28 cellular contexts compared by ENCODE assay signal in the genomic region with DNA sequence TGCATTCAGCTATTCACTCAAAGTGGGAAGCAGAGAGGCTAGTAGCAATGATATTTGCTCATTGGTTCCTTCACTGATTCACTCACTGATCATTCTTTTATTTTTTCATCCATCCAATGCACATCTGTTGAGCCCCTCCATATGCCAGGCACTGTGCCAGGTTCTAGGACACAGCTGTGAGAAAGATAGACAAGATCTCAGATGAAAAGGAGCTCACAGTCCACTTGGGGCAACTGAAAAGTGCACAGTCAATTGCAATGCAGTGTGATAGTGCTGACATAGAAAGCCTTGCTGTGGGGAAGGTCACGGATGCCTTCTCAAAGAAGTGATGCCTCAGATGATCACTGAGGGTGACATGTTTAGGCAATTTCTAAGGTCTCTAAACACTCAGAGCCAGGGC.
"Had no signal": no experiment of that assay in that cellular context is flagged by ENCODE, and none has a peak within 500 bp of the region (broad histone marks: within the 10 kb centered on the region; RNA-seq: fewer than 3 reads in every experiment).

No MANE protein-coding gene starts in this region.

- H3K4me2 ChIP-seq: KMS-11 had no signal

- H3K4me1 ChIP-seq: SJSA1 had no signal

- FAIRE-seq: TTC549 had no signal

- H3K9ac ChIP-seq: KMS-11 had no signal

- H3K36me3 ChIP-seq: brain microvascular endothelial cell, MG63, SJSA1 had no signal

- H3K27me3 ChIP-seq: brain microvascular endothelial cell, MG63, SJSA1 had no signal

- H3K4me3 ChIP-seq: MG63, SJSA1 had no signal

- ATAC-seq: activated T-cell treated with anti-CD3 and anti-CD28 coated beads, Interleukin-2, amount 50 U/mL, for 72 hours; Panc1; T-cell had no signal

- H3K27ac ChIP-seq: brain microvascular endothelial cell, KMS-11, SJSA1 had no signal

- H3K9me3 ChIP-seq: SJSA1 had no signal

- DNase-seq: activated B cell treated with CpG ODN at 0.5 μM for 24 hours; activated CD4-positive, alpha-beta memory T cell treated with anti-CD3 and anti-CD28 coated beads, Interleukin-2, amount 10 ng/mL, durations not matched to agents 7 days and 5 days; activated CD4-positive, alpha-beta T cell treated with anti-CD3 and anti-CD28 coated beads for 1 hour; activated CD4-positive, alpha-beta T cell treated with anti-CD3 and anti-CD28 coated beads, Interleukin-2, amount 10 ng/mL, durations not matched to agents 7 days and 5 days; activated gamma-delta T cell treated with Interleukin-2 at 50 U/mL for 16 hours; activated naive CD4-positive, alpha-beta T cell treated with anti-CD3 and anti-CD28 coated beads, Interleukin-2, amount 10 ng/mL, durations not matched to agents 7 days and 5 days; activated naive CD8-positive, alpha-beta T cell treated with anti-CD3 and anti-CD28 coated beads for 36 hours; activated T-cell treated with anti-CD3 and anti-CD28 coated beads, Interleukin-2, amount 50 U/mL, for 72 hours; brain microvascular endothelial cell; cerebellar nuclear complex; MG63; NCI-H1105; NCI-H1436; NCI-H187; NCI-H2081; NCI-H2171 treated with DMSO at 0.1 percent for 48 hours; NCI-H226; NCI-H526 treated with DMSO at 0.1 percent for 48 hours; NK-92 treated with Interleukin-12 subunit alpha and Interleukin-12 subunit beta, amount 100 ng/mL, for 24 hours; OCI-M1; SHP77; T-cell; T-helper 2 cell; T1000 had no signal
